17 cellular contexts compared by ENCODE assay signal in genomic region chr20:17605131-17605660, GRCh38. TPM values are rescaled to one million over a fixed set of nuclear protein-coding genes. Genes with fewer than 3 reads are reported as not detected.
A peak's percentile ranks its signal among the peaks of the same experiment; 100 is the strongest.
DNase-seq lines count a peak whose midpoint lies in the region; ATAC-seq and TF ChIP-seq lines count a peak whose summit lies in the region.
"Had no signal": no experiment of that assay in that cellular context is flagged by ENCODE, and none has a peak within 500 bp of the region (broad histone marks: within the 10 kb centered on the region; RNA-seq: fewer than 3 reads in every experiment).

No MANE protein-coding gene starts in this region.

- peak overlapping the region; percentile 83 to 98 (median 90) for H3K27ac ChIP-seq in thyroid gland
- H3K27ac ChIP-seq: brain microvascular endothelial cell, WERI-Rb-1 had no signal

- H3K9me3 ChIP-seq in mucosa of stomach (ENCODE audit: control insufficient read depth, low read length) (no peaks in the 10 kb centered on the region), thyroid gland (no peaks in the 10 kb centered on the region), MG63 (no peaks in the 10 kb centered on the region)

- 31 to 37% methylated on average over 5 of the region's 5 CpGs for WGBS in thyroid gland, 2 donors

- H3K9me3 Mint-ChIP-seq in activated T-cell treated with anti-CD3 and anti-CD28 coated beads, Interleukin-2, amount 50 U/mL, for 72 hours, result no peaks in the 10 kb centered on the region

- no peaks in the 10 kb centered on the region for H3K27me3 ChIP-seq in mucosa of stomach (ENCODE audit: control insufficient read depth, insufficient read depth, low read length)
- no peaks in the 10 kb centered on the region for H3K27me3 ChIP-seq in thyroid gland
- no peaks in the 10 kb centered on the region for H3K27me3 ChIP-seq in MG63
- H3K27me3 ChIP-seq: brain microvascular endothelial cell had no signal

- H3K36me3 ChIP-seq in mucosa of stomach (ENCODE audit: control insufficient read depth, insufficient read depth, low read length), result no peaks in the 10 kb centered on the region
- peaks cover 0 to 5% of the 10 kb centered on the region in 2 donors for H3K36me3 ChIP-seq in thyroid gland
- peaks cover 57% of the 10 kb centered on the region for H3K36me3 ChIP-seq in MG63

- H3K36me3 Mint-ChIP-seq in activated T-cell treated with anti-CD3 and anti-CD28 coated beads, Interleukin-2, amount 50 U/mL, for 72 hours (ENCODE audit: insufficient read depth in 2 of 2), result peaks cover 0 to 6% of the 10 kb centered on the region in 2 donors

- H3K4me3 Mint-ChIP-seq in activated T-cell treated with anti-CD3 and anti-CD28 coated beads, Interleukin-2, amount 50 U/mL, for 72 hours, result no peak overlapping the region

- peak in 1 of 2 donors; percentile 68 for TF ChIP-seq POLR2A in thyroid gland (IDR thresholded peaks at IDR 0.05)

- DNase-seq in activated T-cell treated with anti-CD3 and anti-CD28 coated beads, Interleukin-2, amount 50 U/mL, for 72 hours, result no peak
- no peak for DNase-seq in activated T-cell treated with anti-CD3 and anti-CD28 coated beads for 4 hours
- peak; percentile 77 to 79 for DNase-seq in thyroid gland
- no peak for DNase-seq in MG63
- DNase-seq in iPS-NIHi11 (ENCODE audit: low spot score), result no peak
- DNase-seq: ACHN; activated naive CD4-positive, alpha-beta T cell treated with anti-CD3 and anti-CD28 coated beads, Interleukin-2, amount 50 U/mL, for 16 hours; brain microvascular endothelial cell; effector CD8-positive, alpha-beta T cell; GDM1; NCI-H1694 treated with DMSO at 0.1 percent for 48 hours; NCI-H524 treated with DMSO at 0.1 percent for 48 hours; SW 1271; WERI-Rb-1 had no signal

- H3K4me1 Mint-ChIP-seq in activated T-cell treated with anti-CD3 and anti-CD28 coated beads, Interleukin-2, amount 50 U/mL, for 72 hours (ENCODE audit: low read depth), result peaks cover 17% of the 10 kb centered on the region

- peak overlapping the region; percentile 14 for H3K27ac Mint-ChIP-seq in activated T-cell treated with anti-CD3 and anti-CD28 coated beads, Interleukin-2, amount 50 U/mL, for 72 hours

- intact Hi-C loops in thyroid gland (cut with DNase I), result no loop called here

- TF ChIP-seq CTCF in thyroid gland (IDR thresholded peaks at IDR 0.05), result no peak

- no peak for ATAC-seq in activated T-cell treated with anti-CD3 and anti-CD28 coated beads, Interleukin-2, amount 50 U/mL, for 72 hours (replicated peaks in 1 of 2)
- ATAC-seq in esophagus mucosa, result peak; percentile 56
- no peak for ATAC-seq in GM21737 (IDR thresholded peaks at IDR 0.05; ENCODE audit: unreplicated experiment)

- no peaks in the 10 kb centered on the region for H3K27me3 Mint-ChIP-seq in activated T-cell treated with anti-CD3 and anti-CD28 coated beads, Interleukin-2, amount 50 U/mL, for 72 hours (ENCODE audit: low read depth)

- no peak overlapping the region for H3K4me3 ChIP-seq in mucosa of stomach (ENCODE audit: low read length)
- H3K4me3 ChIP-seq in thyroid gland (replicated peaks in 1 of 3), result no peak overlapping the region
- no peak overlapping the region for H3K4me3 ChIP-seq in MG63

- H3K4me1 ChIP-seq in mucosa of stomach (ENCODE audit: control insufficient read depth, insufficient read depth, low read length), result peaks cover 20% of the 10 kb centered on the region
- peaks cover 72 to 73% of the 10 kb centered on the region in 2 donors for H3K4me1 ChIP-seq in thyroid gland

- H3K9ac ChIP-seq in mucosa of stomach (ENCODE audit: low read length), result peak overlapping the region; percentile 2

RNA-seq across cellular contexts. Expression of gene DSTN, which starts 35.3 kb away (rescaled TPM):
- total RNA-seq in activated T-cell treated with anti-CD3 and anti-CD28 coated beads, Interleukin-2, amount 50 U/mL, for 72 hours, result 10 to 100 TPM; 62.8 to 70.4 TPM
- total RNA-seq in esophagus mucosa (222 TPM), thyroid gland (100 to 1,000 TPM; 504 to 681 (median 560) TPM)
- total RNA-seq in MG63 (2014; rRNA removed; shearing (Covaris generic); ENCODE audit: low replicate concordance), result 310 and 627 TPM in 2 replicates

Comparison
In these comparisons a context has a peak if more than half of its experiments do, and no peak if none do; other contexts are left out.
1. DNase-seq: peak in thyroid gland (2 of 2); none in activated T-cell treated with anti-CD3 and anti-CD28 coated beads, Interleukin-2, amount 50 U/mL, for 72 hours (0 of 2), activated T-cell treated with anti-CD3 and anti-CD28 coated beads for 4 hours (single experiment), MG63 (single experiment) and iPS-NIHi11 (single experiment).